ENCODE assay signal across 18 cellular contexts in the genomic region with DNA sequence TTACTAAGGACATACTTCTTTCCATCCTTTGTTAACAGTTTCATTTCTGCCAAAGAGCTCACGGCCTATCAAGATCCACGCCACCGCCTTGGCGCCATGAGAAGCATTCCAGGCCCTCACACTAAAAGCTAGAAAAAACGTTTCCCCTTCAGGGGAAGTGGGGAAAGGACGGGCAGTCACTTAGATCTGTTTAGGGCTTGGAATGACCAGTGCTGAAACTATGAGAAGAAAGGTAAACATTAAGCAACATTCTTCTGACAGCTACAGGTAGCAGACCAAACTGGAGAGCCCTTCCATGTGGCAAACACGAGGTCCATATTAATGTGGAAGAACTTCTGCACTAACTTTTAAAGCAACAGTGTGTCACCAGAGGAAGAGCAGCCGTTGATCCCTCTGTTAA.
DNase-seq lines count a peak whose midpoint lies in the region; ATAC-seq and TF ChIP-seq lines count a peak whose summit lies in the region.
"Had no signal": no experiment of that assay in that cellular context is flagged by ENCODE, and none has a peak within 500 bp of the region (broad histone marks: within the 10 kb centered on the region; RNA-seq: fewer than 3 reads in every experiment).

No MANE protein-coding gene starts in this region.

- no peaks in the 10 kb centered on the region for H4K20me1 ChIP-seq in Karpas-422 (ENCODE audit: insufficient read depth, low read depth, low read length)

- no peaks in the 10 kb centered on the region for H3K9me3 ChIP-seq in Karpas-422 (ENCODE audit: low read length)
- H3K9me3 ChIP-seq: tibial artery had no signal

- H3K9me3 Mint-ChIP-seq in T-helper 1 cell treated with Interleukin-12 subunit alpha and Interleukin-12 subunit beta and Interleukin-4 antibody, amounts not matched to agents 30 μg/mL and 1 μg/mL, for 36 hours = no peaks in the 10 kb centered on the region
- no peaks in the 10 kb centered on the region for H3K9me3 Mint-ChIP-seq in activated naive CD8-positive, alpha-beta T cell treated with anti-CD3 and anti-CD28 coated beads, Interleukin-2, amount 10 ng/mL, durations not matched to agents 7 days and 5 days
- H3K9me3 Mint-ChIP-seq in natural killer cell = no peaks in the 10 kb centered on the region

- intact Hi-C loops in natural killer cell (cut with micrococcal nuclease) = no loop called here

- no peaks in the 10 kb centered on the region for H3K27me3 ChIP-seq in Karpas-422 (ENCODE audit: low read length)
- H3K27me3 ChIP-seq: tibial artery had no signal

- no peak overlapping the region for H3K4me3 Mint-ChIP-seq in T-helper 1 cell treated with Interleukin-12 subunit alpha and Interleukin-12 subunit beta and Interleukin-4 antibody, amounts not matched to agents 30 μg/mL and 1 μg/mL, for 36 hours
- no peak overlapping the region for H3K4me3 Mint-ChIP-seq in activated naive CD8-positive, alpha-beta T cell treated with anti-CD3 and anti-CD28 coated beads, Interleukin-2, amount 10 ng/mL, durations not matched to agents 7 days and 5 days
- H3K4me3 Mint-ChIP-seq in natural killer cell = no peak overlapping the region

- peak overlapping the region; percentile 69 for H3K27ac Mint-ChIP-seq in T-helper 1 cell treated with Interleukin-12 subunit alpha and Interleukin-12 subunit beta and Interleukin-4 antibody, amounts not matched to agents 30 μg/mL and 1 μg/mL, for 36 hours
- peak overlapping the region; percentile 41 for H3K27ac Mint-ChIP-seq in activated naive CD8-positive, alpha-beta T cell treated with anti-CD3 and anti-CD28 coated beads, Interleukin-2, amount 10 ng/mL, durations not matched to agents 7 days and 5 days
- peak overlapping the region; percentile 71 to 79 for H3K27ac Mint-ChIP-seq in natural killer cell

- H3K9ac ChIP-seq in Karpas-422 (ENCODE audit: low read length) = no peak overlapping the region

- TF ChIP-seq CTCF in natural killer cell (IDR thresholded peaks at IDR 0.05) = no peak

- no peaks in the 10 kb centered on the region for H3K9me2 ChIP-seq in Karpas-422 (replicated peaks; ENCODE audit: insufficient read depth, low read length)

- H3K4me2 ChIP-seq in Karpas-422 (ENCODE audit: low read depth, low read length, poor library complexity, severe bottlenecking) = peak overlapping the region; percentile 1

- H3K27ac ChIP-seq in Karpas-422 (ENCODE audit: low read length) = peak overlapping the region; percentile 48
- H3K27ac ChIP-seq: 22Rv1, tibial artery had no signal

- H3K27me3 Mint-ChIP-seq in T-helper 1 cell treated with Interleukin-12 subunit alpha and Interleukin-12 subunit beta and Interleukin-4 antibody, amounts not matched to agents 30 μg/mL and 1 μg/mL, for 36 hours (ENCODE audit: low read depth) = no peaks in the 10 kb centered on the region
- no peaks in the 10 kb centered on the region for H3K27me3 Mint-ChIP-seq in activated naive CD8-positive, alpha-beta T cell treated with anti-CD3 and anti-CD28 coated beads, Interleukin-2, amount 10 ng/mL, durations not matched to agents 7 days and 5 days
- H3K27me3 Mint-ChIP-seq in natural killer cell (ENCODE audit: low read depth in 2 of 2) = no peaks in the 10 kb centered on the region

- H3K4me1 ChIP-seq in Karpas-422 (ENCODE audit: low read length) = peaks cover 63% of the 10 kb centered on the region
- H3K4me1 ChIP-seq: tibial artery had no signal

- H3K36me3 Mint-ChIP-seq in T-helper 1 cell treated with Interleukin-12 subunit alpha and Interleukin-12 subunit beta and Interleukin-4 antibody, amounts not matched to agents 30 μg/mL and 1 μg/mL, for 36 hours (ENCODE audit: low read depth) = peaks cover 31% of the 10 kb centered on the region
- peaks cover 9% of the 10 kb centered on the region for H3K36me3 Mint-ChIP-seq in activated naive CD8-positive, alpha-beta T cell treated with anti-CD3 and anti-CD28 coated beads, Interleukin-2, amount 10 ng/mL, durations not matched to agents 7 days and 5 days
- no peaks in the 10 kb centered on the region for H3K36me3 Mint-ChIP-seq in natural killer cell

- H3K36me3 ChIP-seq in Karpas-422 (ENCODE audit: insufficient read depth, low read length) = peaks cover 8% of the 10 kb centered on the region; the same call in 1 of the 2 replicates
- H3K36me3 ChIP-seq: tibial artery had no signal

- H3K4me3 ChIP-seq in Karpas-422 (ENCODE audit: low read length) = no peak overlapping the region
- H3K4me3 ChIP-seq: GM12878, tibial artery had no signal

- DNase-seq in T-helper 1 cell (no peak), Karpas-422 (no peak), natural killer cell (no peak), H4 (ENCODE audit: low spot score) (no peak), SHP77 (lab: John Stamatoyannopoulos, UW) (no peak)
- DNase-seq in activated naive CD8-positive, alpha-beta T cell treated with anti-CD3 and anti-CD28 coated beads, Interleukin-2, amount 10 ng/mL, durations not matched to agents 7 days and 5 days = no peak
- DNase-seq: activated CD4-positive, alpha-beta T cell treated with anti-CD3 and anti-CD28 coated beads for 48 hours; C1 segment of cervical spinal cord; head of caudate nucleus; KG1; NCI-H187; NCI-H524; tibial artery had no signal

- H3K79me2 ChIP-seq in Karpas-422 (ENCODE audit: low read length) = peaks cover 62% of the 10 kb centered on the region

- POLR2A ChIA-PET in activated naive CD8-positive, alpha-beta T cell treated with anti-CD3 and anti-CD28 coated beads, Interleukin-2, amount 10 ng/mL, durations not matched to agents 7 days and 5 days (lab: Charles Lee) = interaction anchor here (0.7 kb wide), 1 partner anchor 28 kb away, joined by 3 read pairs; no protein-coding TSS in a partner anchor

- H3K4me1 Mint-ChIP-seq in T-helper 1 cell treated with Interleukin-12 subunit alpha and Interleukin-12 subunit beta and Interleukin-4 antibody, amounts not matched to agents 30 μg/mL and 1 μg/mL, for 36 hours (ENCODE audit: low read depth) = peaks cover 53% of the 10 kb centered on the region
- H3K4me1 Mint-ChIP-seq in activated naive CD8-positive, alpha-beta T cell treated with anti-CD3 and anti-CD28 coated beads, Interleukin-2, amount 10 ng/mL, durations not matched to agents 7 days and 5 days = peaks cover 51% of the 10 kb centered on the region
- H3K4me1 Mint-ChIP-seq in natural killer cell = peaks cover 56 to 60% of the 10 kb centered on the region in 2 donors

- H2AFZ ChIP-seq in Karpas-422 (ENCODE audit: low read length) = no peak overlapping the region

- no peak for ATAC-seq in activated naive CD8-positive, alpha-beta T cell treated with anti-CD3 and anti-CD28 coated beads, Interleukin-2, amount 10 ng/mL, durations not matched to agents 7 days and 5 days (ENCODE audit: low read depth)
- ATAC-seq in natural killer cell (no peak), HG02798 (IDR thresholded peaks at IDR 0.05; ENCODE audit: poor library complexity, unreplicated experiment) (no peak)
- ATAC-seq: GM12878, Panc1 had no signal
